9 cellular contexts compared by ENCODE assay signal in the genomic region with DNA sequence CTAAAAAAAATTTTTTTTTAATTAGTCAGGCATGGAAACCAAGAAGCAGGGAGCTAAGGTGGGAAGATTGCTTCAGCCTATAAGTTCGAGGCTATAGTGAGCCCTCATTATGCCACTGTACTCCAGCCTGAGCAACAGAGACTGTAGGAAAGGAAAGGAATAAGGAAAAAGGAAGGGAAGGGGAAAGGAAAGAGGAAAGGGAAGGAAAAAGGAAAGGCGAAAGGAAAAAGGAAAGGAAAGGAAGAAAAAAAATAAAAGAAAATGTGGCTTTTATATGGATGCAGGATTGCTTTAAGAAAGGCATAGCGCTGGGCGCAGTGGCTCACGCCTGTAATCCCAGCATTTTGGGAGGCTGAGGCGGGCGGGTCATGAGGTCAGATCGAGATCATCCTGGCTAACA.
"Had no signal": no experiment of that assay in that cellular context is flagged by ENCODE, and none has a peak within 500 bp of the region (broad histone marks: within the 10 kb centered on the region; RNA-seq: fewer than 3 reads in every experiment).

No MANE protein-coding gene starts in this region.

- H3K4me3 Mint-ChIP-seq: HFFc6 had no signal

- H3K9ac ChIP-seq: GM23248, KMS-11 had no signal

- H3K4me1 ChIP-seq: HAP-1 had no signal

- H3K9me3 Mint-ChIP-seq: HFFc6 had no signal

- H3K36me3 ChIP-seq: HAP-1 had no signal

- H3K4me2 ChIP-seq: KMS-11 had no signal

- H3K27ac ChIP-seq: GM23248, KMS-11 had no signal

- FAIRE-seq: HTR-8/SVneo had no signal

- DNase-seq: GM23248, GOT3, H7, HFFc6, IMR-90, KBM-7 had no signal

- H2AFZ ChIP-seq: GM23248 had no signal

- H3K27ac Mint-ChIP-seq: HFFc6 had no signal

- H3K9me3 ChIP-seq: HAP-1 had no signal

- H3K4me3 ChIP-seq: GM23248, HAP-1 had no signal
